1 cellular context compared by ENCODE assay signal in the genomic region with DNA sequence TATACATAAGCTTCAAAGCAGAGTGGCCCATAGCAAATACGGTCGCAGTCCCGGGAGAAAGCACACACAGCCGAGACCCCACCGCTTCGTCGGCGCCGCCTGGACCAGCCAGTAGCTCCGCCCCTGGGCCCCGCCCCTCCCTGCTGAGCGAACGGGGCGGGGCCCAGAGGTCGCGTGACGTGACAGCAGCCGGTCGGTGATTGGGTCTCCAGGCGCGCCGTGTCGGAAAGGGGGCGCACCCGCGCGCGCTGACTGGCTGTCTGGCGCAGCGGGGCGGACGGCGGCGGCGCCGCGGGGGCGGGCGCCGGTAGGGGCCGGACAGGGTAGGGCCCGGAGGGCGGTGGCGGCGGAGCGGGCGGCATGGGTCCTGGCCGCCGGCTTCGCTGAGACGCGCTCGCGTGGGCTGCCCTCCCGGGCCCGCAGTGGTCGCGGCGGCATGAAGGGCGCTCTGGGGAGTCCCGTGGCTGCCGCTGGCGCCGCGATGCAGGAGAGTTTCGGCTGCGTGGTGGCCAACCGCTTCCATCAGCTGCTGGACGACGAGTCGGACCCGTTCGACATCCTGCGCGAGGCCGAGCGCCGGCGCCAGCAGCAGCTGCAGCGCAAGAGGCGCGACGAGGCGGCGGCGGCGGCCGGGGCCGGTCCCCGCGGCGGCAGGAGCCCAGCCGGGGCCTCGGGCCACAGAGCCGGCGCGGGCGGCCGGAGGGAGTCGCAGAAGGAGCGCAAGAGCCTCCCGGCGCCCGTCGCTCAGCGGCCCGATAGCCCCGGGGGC.
TF ChIP-seq lines count a peak whose summit lies in the region.

A gene with protein sequence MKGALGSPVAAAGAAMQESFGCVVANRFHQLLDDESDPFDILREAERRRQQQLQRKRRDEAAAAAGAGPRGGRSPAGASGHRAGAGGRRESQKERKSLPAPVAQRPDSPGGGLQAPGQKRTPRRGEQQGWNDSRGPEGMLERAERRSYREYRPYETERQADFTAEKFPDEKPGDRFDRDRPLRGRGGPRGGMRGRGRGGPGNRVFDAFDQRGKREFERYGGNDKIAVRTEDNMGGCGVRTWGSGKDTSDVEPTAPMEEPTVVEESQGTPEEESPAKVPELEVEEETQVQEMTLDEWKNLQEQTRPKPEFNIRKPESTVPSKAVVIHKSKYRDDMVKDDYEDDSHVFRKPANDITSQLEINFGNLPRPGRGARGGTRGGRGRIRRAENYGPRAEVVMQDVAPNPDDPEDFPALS (plus strand): TSS at position 326 of the 769 bp plus-strand sequence. CDS start 111 bp downstream, at position 437.

TF ChIP-seq in IMR-90, 13 proteins besides CTCF, POLR2A, EP300 and RAD21 (continued from another document):
- no peak; the same call in 1 of the 2 replicates for TF ChIP-seq MXI1 (IDR thresholded peaks at IDR 0.05; ENCODE audit: borderline replicate concordance, low read depth, low read length)
- TF ChIP-seq SMC3 (IDR thresholded peaks at IDR 0.05; ENCODE audit: low read depth, low read length) = no peak
- no peak for TF ChIP-seq FOS (IDR thresholded peaks at IDR 0.05; ENCODE audit: low read depth, low read length)
- TF ChIP-seq MAFK (IDR thresholded peaks at IDR 0.05; ENCODE audit: low read depth, low read length) = no peak
- no peak for TF ChIP-seq RCOR1 (IDR thresholded peaks at IDR 0.05; ENCODE audit: insufficient replicate concordance, low read length)
- TF ChIP-seq, protein P1, sequence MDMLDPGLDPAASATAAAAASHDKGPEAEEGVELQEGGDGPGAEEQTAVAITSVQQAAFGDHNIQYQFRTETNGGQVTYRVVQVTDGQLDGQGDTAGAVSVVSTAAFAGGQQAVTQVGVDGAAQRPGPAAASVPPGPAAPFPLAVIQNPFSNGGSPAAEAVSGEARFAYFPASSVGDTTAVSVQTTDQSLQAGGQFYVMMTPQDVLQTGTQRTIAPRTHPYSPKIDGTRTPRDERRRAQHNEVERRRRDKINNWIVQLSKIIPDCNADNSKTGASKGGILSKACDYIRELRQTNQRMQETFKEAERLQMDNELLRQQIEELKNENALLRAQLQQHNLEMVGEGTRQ (IDR thresholded peaks at IDR 0.05; ENCODE audit: low read depth, low read length) = peak; percentile 67
- TF ChIP-seq BHLHE40 (IDR thresholded peaks at IDR 0.05; ENCODE audit: low read depth, low read length) = peak; percentile 91
- TF ChIP-seq MAZ (IDR thresholded peaks at IDR 0.05; ENCODE audit: borderline replicate concordance, low read depth, low read length) = peak; percentile 85; the same call in 1 of the 2 replicates
- TF ChIP-seq CEBPB (IDR thresholded peaks at IDR 0.05; ENCODE audit: low read depth, low read length) = no peak
- TF ChIP-seq, protein P2, sequence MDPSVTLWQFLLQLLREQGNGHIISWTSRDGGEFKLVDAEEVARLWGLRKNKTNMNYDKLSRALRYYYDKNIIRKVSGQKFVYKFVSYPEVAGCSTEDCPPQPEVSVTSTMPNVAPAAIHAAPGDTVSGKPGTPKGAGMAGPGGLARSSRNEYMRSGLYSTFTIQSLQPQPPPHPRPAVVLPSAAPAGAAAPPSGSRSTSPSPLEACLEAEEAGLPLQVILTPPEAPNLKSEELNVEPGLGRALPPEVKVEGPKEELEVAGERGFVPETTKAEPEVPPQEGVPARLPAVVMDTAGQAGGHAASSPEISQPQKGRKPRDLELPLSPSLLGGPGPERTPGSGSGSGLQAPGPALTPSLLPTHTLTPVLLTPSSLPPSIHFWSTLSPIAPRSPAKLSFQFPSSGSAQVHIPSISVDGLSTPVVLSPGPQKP (IDR thresholded peaks at IDR 0.05; ENCODE audit: borderline replicate concordance, low read depth, low read length) = no peak
- no peak for TF ChIP-seq CHD1 (IDR thresholded peaks at IDR 0.05; ENCODE audit: low read depth, low read length)
